8 cellular contexts compared by ENCODE assay signal in genomic region chr1:28886731-28887417, GRCh38. TPM values are rescaled to one million over a fixed set of nuclear protein-coding genes. Genes with fewer than 3 reads are reported as not detected.
A peak's percentile ranks its signal among the peaks of the same experiment; 100 is the strongest.
DNase-seq lines count a peak whose midpoint lies in the region; ATAC-seq, FAIRE-seq and TF ChIP-seq lines count a peak whose summit lies in the region.

No MANE protein-coding gene starts in this region.

- peaks cover 24% of the 10 kb centered on the region for H3K4me1 Mint-ChIP-seq in Caco-2 (ENCODE audit: low read depth, unreplicated experiment)

- H3K79me1 ChIP-seq in neuronal stem cell (ENCODE audit: low read depth, low read length) = no peaks in the 10 kb centered on the region

- H3K27me3 Mint-ChIP-seq in Caco-2 (ENCODE audit: insufficient read depth, unreplicated experiment) = no peaks in the 10 kb centered on the region

- H3K9me3 ChIP-seq in Caco-2 (no peaks in the 10 kb centered on the region), SJCRH30 (replicated peaks) (no peaks in the 10 kb centered on the region), neuronal stem cell (replicated peaks in 1 of 2; ENCODE audit: control insufficient read depth in 2 of 2, insufficient read depth in 1 of 2, low read depth in 1 of 2, low read length in 2 of 2) (no peaks in the 10 kb centered on the region), subcutaneous abdominal adipose tissue (ENCODE audit: control insufficient read depth in 5 of 5, low read length in 5 of 5) (no peaks in the 10 kb centered on the region)

- no peak overlapping the region for H2AK5ac ChIP-seq in neuronal stem cell (ENCODE audit: low read depth, low read length)

- intact Hi-C loops in Caco-2 (cut with micrococcal nuclease; ENCODE audit: unreplicated experiment) = loop anchor here (1.0 kb wide), 1 partner anchor 27 kb away; the partner anchor contains the start of gene EPB41

- H3K4ac ChIP-seq in neuronal stem cell (ENCODE audit: low read length) = no peak overlapping the region

- peak overlapping the region; percentile 96 for H3K4me2 ChIP-seq in neuronal stem cell (ENCODE audit: insufficient read depth, low read length, poor library complexity, severe bottlenecking)

- peak overlapping the region; percentile 83 for H3K27ac Mint-ChIP-seq in Caco-2 (ENCODE audit: unreplicated experiment)

- H3K4me3 ChIP-seq in Caco-2 (ENCODE audit: low read depth, low read length) = peak overlapping the region; percentile 45
- peak overlapping the region; percentile 60 for H3K4me3 ChIP-seq in SJCRH30
- peak overlapping the region; percentile 67 to 83 for H3K4me3 ChIP-seq in neuronal stem cell (ENCODE audit: low read length in 2 of 2)
- peak overlapping the region; percentile 70 to 93 (median 82) for H3K4me3 ChIP-seq in subcutaneous abdominal adipose tissue (ENCODE audit: low read depth in 1 of 5, low read length in 5 of 5)

- no peak overlapping the region for H2BK15ac ChIP-seq in neuronal stem cell (ENCODE audit: low read length)

- CTCF ChIA-PET in Caco-2 (lab: Charles Lee) = no interaction called here

- H3K18ac ChIP-seq in neuronal stem cell (ENCODE audit: low read length) = peak overlapping the region; percentile 74

- H4K8ac ChIP-seq in neuronal stem cell (ENCODE audit: low read depth, low read length) = no peak overlapping the region

- H3K27ac ChIP-seq in SJCRH30 (no peak overlapping the region), neuronal stem cell (replicated peaks; ENCODE audit: low read length) (no peak overlapping the region), subcutaneous abdominal adipose tissue (ENCODE audit: low read depth, low read length) (peak overlapping the region; percentile 91)

- peaks cover 17% of the 10 kb centered on the region for H3K4me1 ChIP-seq in Caco-2
- H3K4me1 ChIP-seq in SJCRH30 = peaks cover 7% of the 10 kb centered on the region
- peaks cover 16% of the 10 kb centered on the region in 2 donors for H3K4me1 ChIP-seq in neuronal stem cell (ENCODE audit: control insufficient read depth in 2 of 2, insufficient read depth in 1 of 2, low read depth in 1 of 2, low read length in 2 of 2)
- peaks cover 6 to 58% (median 34%) of the 10 kb centered on the region in 5 donors for H3K4me1 ChIP-seq in subcutaneous abdominal adipose tissue (ENCODE audit: control insufficient read depth in 5 of 5, insufficient read depth in 5 of 5, low read length in 5 of 5)

- POLR2A ChIA-PET in Caco-2 (lab: Charles Lee) = interaction anchor here (0.6 to 1.2 kb wide), 2 partner anchors 27 to 143 kb away, joined by 3 to 9 read pairs; partner anchors contain the start of gene EPB41

- no peak for FAIRE-seq in frontal cortex (lab: Jason Lieb, UNC)

- peak overlapping the region; percentile 76 for H3K23ac ChIP-seq in neuronal stem cell (ENCODE audit: low read depth, low read length, poor library complexity)

- TF ChIP-seq CTCF in Caco-2 (IDR thresholded peaks at IDR 0.05; ENCODE audit: insufficient read depth in 1 of 2, low read depth in 1 of 2, low read length in 1 of 2, severe bottlenecking in 1 of 2, unreplicated experiment in 1 of 2) = no peak

- DNase-seq in Caco-2 = peak; percentile 86 to 91
- peak; percentile 87 for DNase-seq in LoVo (ENCODE audit: low spot score)
- DNase-seq in SJCRH30 = peak; percentile 51 to 67
- DNase-seq in activated naive CD4-positive, alpha-beta T cell (lab: John Stamatoyannopoulos, UW) = peak; percentile 72 to 86 (median 78)
- peak; percentile 80 to 91 for DNase-seq in frontal cortex (ENCODE audit: low spot score in 2 of 2)
- DNase-seq in neuronal stem cell (ENCODE audit: low spot score) = peak; percentile 80

- H2BK5ac ChIP-seq in neuronal stem cell (ENCODE audit: low read length) = no peak overlapping the region

- no peaks in the 10 kb centered on the region for H3K9me3 Mint-ChIP-seq in Caco-2 (ENCODE audit: unreplicated experiment)

- no TSS peak for BruUV-seq in Caco-2 (replicated peaks; lab: Mats Ljungman, UMichigan)

- H3K36me3 ChIP-seq in Caco-2 (ENCODE audit: control insufficient read depth, insufficient read depth, low read length) = no peaks in the 10 kb centered on the region; the same call in 1 of the 2 replicates
- H3K36me3 ChIP-seq in SJCRH30 = no peaks in the 10 kb centered on the region
- no peaks in the 10 kb centered on the region for H3K36me3 ChIP-seq in neuronal stem cell (replicated peaks in 1 of 2; ENCODE audit: control insufficient read depth in 2 of 2, insufficient read depth in 2 of 2, low read length in 2 of 2)
- no peaks in the 10 kb centered on the region for H3K36me3 ChIP-seq in subcutaneous abdominal adipose tissue (ENCODE audit: control insufficient read depth in 5 of 5, insufficient read depth in 5 of 5, low read length in 5 of 5)

- H3K9ac ChIP-seq in neuronal stem cell (ENCODE audit: low read depth, low read length, poor library complexity) (peak overlapping the region; percentile 80), subcutaneous abdominal adipose tissue (ENCODE audit: low read length in 5 of 5) (peak overlapping the region; percentile 38 to 94 (median 93))

- WGBS in neuronal stem cell (ENCODE audit: extremely low coverage in 2 of 2, insufficient read length in 2 of 2, insufficient replicate concordance in 1 of 2), 2 donors = no CpG with 5 or more reads among the region's 43 CpGs

- peak overlapping the region; percentile 80 for H3K4me3 Mint-ChIP-seq in Caco-2 (ENCODE audit: unreplicated experiment)

- no peak overlapping the region for H2BK12ac ChIP-seq in neuronal stem cell (ENCODE audit: low read length)

- H4K91ac ChIP-seq in neuronal stem cell (ENCODE audit: low read depth, low read length, poor library complexity) = no peak overlapping the region

- ATAC-seq in GM21529 (IDR thresholded peaks at IDR 0.05; ENCODE audit: unreplicated experiment) = peak; percentile 63

- H3K27me3 ChIP-seq in Caco-2 (replicated peaks; ENCODE audit: control insufficient read depth, insufficient read depth, low read length) (no peaks in the 10 kb centered on the region), SJCRH30 (no peaks in the 10 kb centered on the region), neuronal stem cell (ENCODE audit: control insufficient read depth in 3 of 3, insufficient read depth in 3 of 3, low read depth in 1 of 3, low read length in 3 of 3) (peaks cover 0 to 37% (median 13%) of the 10 kb centered on the region in 3 experiments), subcutaneous abdominal adipose tissue (ENCODE audit: control insufficient read depth in 5 of 5, insufficient read depth in 4 of 5, low read length in 5 of 5) (no peaks in the 10 kb centered on the region)

- H3K14ac ChIP-seq in neuronal stem cell (ENCODE audit: low read length) = no peak overlapping the region

- H2AFZ ChIP-seq in neuronal stem cell (ENCODE audit: low read length) = peak overlapping the region; percentile 96

- no peak overlapping the region for H2BK120ac ChIP-seq in neuronal stem cell (ENCODE audit: low read depth, low read length)

- H3K36me3 Mint-ChIP-seq in Caco-2 (ENCODE audit: insufficient read depth, unreplicated experiment) = peaks cover 20% of the 10 kb centered on the region

RNA-seq across cellular contexts. Expression of gene EPB41, which starts 27.5 kb away (rescaled TPM):
- total RNA-seq in Caco-2 (2022) (29.5 and 29.8 TPM in 2 replicates), frontal cortex (46.9 TPM)
- 67.1 and 68.9 TPM in 2 replicates for total RNA-seq in SJCRH30 (2014; rRNA removed; shearing (Covaris generic))
- 105 TPM for polyA plus RNA-seq in neuronal stem cell (2013, experiment 1 of 2)
- 105 TPM for polyA plus RNA-seq in neuronal stem cell (2013, experiment 2 of 2)
